In genomic region chr12:109219938-109220337, GRCh38 we compare ENCODE assay signal across 31 cellular contexts.
"Had no signal": no experiment of that assay in that cellular context is flagged by ENCODE, and none has a peak within 500 bp of the region (broad histone marks: within the 10 kb centered on the region; RNA-seq: fewer than 3 reads in every experiment).

No MANE protein-coding gene starts in this region.

- DNase-seq: activated B cell treated with CpG ODN at 0.5 μM for 24 hours; activated CD4-positive, alpha-beta memory T cell treated with anti-CD3 and anti-CD28 coated beads for 36 hours; activated CD4-positive, alpha-beta T cell treated with anti-CD3 and anti-CD28 coated beads for 4 hours; activated CD4-positive, alpha-beta T cell treated with anti-CD3 and anti-CD28 coated beads, Interleukin-2, amount 10 ng/mL, durations not matched to agents 24 days and 14 days; activated CD4-positive, alpha-beta T cell treated with anti-CD3 and anti-CD28 coated beads, Interleukin-2, amount 50 U/mL, for 1 hour; activated CD4-positive, alpha-beta T cell treated with anti-CD3 and anti-CD28 coated beads, Interleukin-2, amount 50 U/mL, for 4 hours; activated CD4-positive, CD25-positive, alpha-beta regulatory T cell treated with anti-CD3 and anti-CD28 coated beads, Interleukin-2, amount 50 U/mL, for 72 hours; activated CD8-positive, alpha-beta memory T cell treated with anti-CD3 and anti-CD28 coated beads, Interleukin-2, amount 50 U/mL, for 4 hours; activated CD8-positive, alpha-beta T cell treated with anti-CD3 and anti-CD28 coated beads for 36 hours; activated effector memory CD4-positive, alpha-beta T cell treated with anti-CD3 and anti-CD28 coated beads, Interleukin-2, amount 50 U/mL, for 16 hours; activated gamma-delta T cell treated with Interleukin-2 at 50 U/mL for 16 hours; activated naive CD4-positive, alpha-beta T cell; activated naive CD4-positive, alpha-beta T cell treated with anti-CD3 and anti-CD28 coated beads for 36 hours; activated naive CD4-positive, alpha-beta T cell treated with anti-CD3 and anti-CD28 coated beads, Interleukin-2, amount 50 U/mL, for 16 hours; activated naive CD8-positive, alpha-beta T cell treated with anti-CD3 and anti-CD28 coated beads for 36 hours; activated T-cell treated with anti-CD3 and anti-CD28 coated beads for 4 hours; activated T-cell treated with anti-CD3 and anti-CD28 coated beads, Interleukin-2, amount 50 U/mL, for 1 hour; activated T-cell treated with anti-CD3 and anti-CD28 coated beads, Interleukin-2, amount 50 U/mL, for 4 hours; activated T-cell treated with anti-CD3 and anti-CD28 coated beads, Interleukin-2, amount 50 U/mL, for 72 hours; amygdala; anterior cingulate cortex; body of pancreas; brain microvascular endothelial cell; central memory CD4-positive, alpha-beta T cell; T-helper 1 cell; T-helper 2 cell; T-helper 9 cell had no signal

- H3K36me3 ChIP-seq: brain microvascular endothelial cell had no signal

- H3K27me3 ChIP-seq: body of pancreas, brain microvascular endothelial cell, breast epithelium had no signal

- ATAC-seq: activated CD8-positive, alpha-beta T cell treated with anti-CD3 and anti-CD28 coated beads for 36 hours; activated naive CD4-positive, alpha-beta T cell treated with anti-CD3 and anti-CD28 coated beads, Interleukin-2, amount 50 U/mL, for 72 hours; activated T-cell treated with anti-CD3 and anti-CD28 coated beads, Interleukin-2, amount 50 U/mL, for 4 hours; activated T-cell treated with anti-CD3 and anti-CD28 coated beads, Interleukin-2, amount 50 U/mL, for 72 hours; activated T-helper 17 cell treated with anti-CD3 and anti-CD28 coated beads, Interleukin-2, amount 50 U/mL, for 72 hours; body of pancreas had no signal

- H3K4me3 ChIP-seq: body of pancreas, breast epithelium had no signal

- H3K4me1 ChIP-seq: breast epithelium had no signal

- H3K9me3 ChIP-seq: body of pancreas, breast epithelium had no signal

- H3K27ac ChIP-seq: body of pancreas, brain microvascular endothelial cell, breast epithelium, VCaP had no signal
